In genomic region chr4:84583871-84584373, GRCh38 we compare ENCODE assay signal across 8 cellular contexts. TPM values are rescaled to one million over a fixed set of nuclear protein-coding genes. Genes with fewer than 3 reads are reported as not detected.
A peak's percentile ranks its signal among the peaks of the same experiment; 100 is the strongest.
DNase-seq lines count a peak whose midpoint lies in the region; ATAC-seq and TF ChIP-seq lines count a peak whose summit lies in the region.

No MANE protein-coding gene starts in this region.

- intact Hi-C loops in esophagus squamous epithelium (cut with DNase I), result no loop called here
- intact Hi-C loops in prostate gland (cut with DNase I), result no loop called here

- DNase-seq in NCI-H1105 treated with DMSO at 0.1 percent for 48 hours (lab: John Stamatoyannopoulos, UW), result peak; percentile 8
- no peak for DNase-seq in NCI-H1105 (lab: John Stamatoyannopoulos, UW)
- no peak for DNase-seq in RWPE1 (ENCODE audit: low spot score)
- DNase-seq in esophagus squamous epithelium (lab: John Stamatoyannopoulos, UW), result no peak
- DNase-seq in prostate gland (ENCODE audit: low spot score), result no peak
- no peak for DNase-seq in KG1 (lab: John Stamatoyannopoulos, UW)
- no peak for DNase-seq in MG63

- peaks cover 0 to 10% (median 0%) of the 10 kb centered on the region in 3 donors for H3K36me3 ChIP-seq in esophagus squamous epithelium
- no peaks in the 10 kb centered on the region for H3K36me3 ChIP-seq in prostate gland
- no peaks in the 10 kb centered on the region for H3K36me3 ChIP-seq in MG63

- H3K27me3 ChIP-seq in esophagus squamous epithelium (peaks cover 0 to 5% (median 0%) of the 10 kb centered on the region in 4 donors), prostate gland (replicated peaks; ENCODE audit: insufficient read depth) (no peaks in the 10 kb centered on the region), MG63 (peaks cover 5% of the 10 kb centered on the region)

- 9 to 11% methylated on average over 15 of the region's 15 CpGs for WGBS in esophagus squamous epithelium, 2 donors
- 10% methylated on average over 15 of the region's 15 CpGs for WGBS in prostate gland

- peak overlapping the region; percentile 69 to 92 (median 79) for H3K4me3 ChIP-seq in esophagus squamous epithelium
- H3K4me3 ChIP-seq in prostate gland, result peak overlapping the region; percentile 84 to 87
- no peak overlapping the region; the same call in 1 of the 2 replicates for H3K4me3 ChIP-seq in MG63

- H3K4me1 ChIP-seq in esophagus squamous epithelium, result peaks cover 5 to 57% (median 5%) of the 10 kb centered on the region in 3 donors
- H3K4me1 ChIP-seq in prostate gland (replicated peaks), result no peaks in the 10 kb centered on the region

- TF ChIP-seq CTCF in RWPE1 (conservative IDR thresholded peaks at IDR 0.05; ENCODE audit: low read depth) (peak; percentile 12; the same call in 1 of the 2 replicates), esophagus squamous epithelium (IDR thresholded peaks at IDR 0.05) (peak in 2 of 6 experiments; percentile 26 to 44), prostate gland (IDR thresholded peaks at IDR 0.05) (peak in 2 of 4 experiments; percentile 12 to 23)

- CTCF ChIA-PET in RWPE1 (lab: Yijun Ruan, JAX), result interaction anchor here (0.6 kb wide), 1 partner anchor 39 kb away, joined by 3 read pairs; no protein-coding TSS in a partner anchor

- POLR2A ChIA-PET in RWPE1 (lab: Yijun Ruan, JAX; ENCODE audit: low non-redundant PET), result no interaction called here

- TF ChIP-seq POLR2A in esophagus squamous epithelium (IDR thresholded peaks at IDR 0.05), result no peak
- no peak for TF ChIP-seq POLR2A in prostate gland (IDR thresholded peaks at IDR 0.05)

- H3K9me3 ChIP-seq in esophagus squamous epithelium (no peaks in the 10 kb centered on the region), prostate gland (no peaks in the 10 kb centered on the region), MG63 (no peaks in the 10 kb centered on the region)

- ATAC-seq in HG02610 (IDR thresholded peaks at IDR 0.05; ENCODE audit: unreplicated experiment), result no peak

- H3K27ac ChIP-seq in RWPE1, result peak overlapping the region; percentile 83
- peak overlapping the region; percentile 90 to 98 (median 96) for H3K27ac ChIP-seq in esophagus squamous epithelium
- peak overlapping the region; percentile 95 to 97 for H3K27ac ChIP-seq in prostate gland

RNA-seq across cellular contexts. Expression of gene CDS1, which starts 1.0 kb away (rescaled TPM):
- total RNA-seq in esophagus squamous epithelium (10 to 100 TPM; 18.9 to 32.9 (median 26.9) TPM), prostate gland (10 to 100 TPM; 13.9 to 19.9 TPM)
- not detected in 2 replicates for total RNA-seq in MG63 (2014; rRNA removed; shearing (Covaris generic); ENCODE audit: low replicate concordance)

Comparison
In these comparisons a context has a peak if more than half of its experiments do, and no peak if none do; other contexts are left out.
1. RNA of gene CDS1, which starts 1.0 kb away (total RNA-seq): 18.9 to 32.9 TPM in esophagus squamous epithelium and 13.9 to 19.9 TPM in prostate gland; not detected in MG63; every median in the first group is over 10 times any median in the second.
2. Peak in every context shown above with its lines, with median percentiles within 50 percentile points of each other: H3K27ac ChIP-seq.